Comparison of ENCODE assay signal across 8 cellular contexts in the genomic region with DNA sequence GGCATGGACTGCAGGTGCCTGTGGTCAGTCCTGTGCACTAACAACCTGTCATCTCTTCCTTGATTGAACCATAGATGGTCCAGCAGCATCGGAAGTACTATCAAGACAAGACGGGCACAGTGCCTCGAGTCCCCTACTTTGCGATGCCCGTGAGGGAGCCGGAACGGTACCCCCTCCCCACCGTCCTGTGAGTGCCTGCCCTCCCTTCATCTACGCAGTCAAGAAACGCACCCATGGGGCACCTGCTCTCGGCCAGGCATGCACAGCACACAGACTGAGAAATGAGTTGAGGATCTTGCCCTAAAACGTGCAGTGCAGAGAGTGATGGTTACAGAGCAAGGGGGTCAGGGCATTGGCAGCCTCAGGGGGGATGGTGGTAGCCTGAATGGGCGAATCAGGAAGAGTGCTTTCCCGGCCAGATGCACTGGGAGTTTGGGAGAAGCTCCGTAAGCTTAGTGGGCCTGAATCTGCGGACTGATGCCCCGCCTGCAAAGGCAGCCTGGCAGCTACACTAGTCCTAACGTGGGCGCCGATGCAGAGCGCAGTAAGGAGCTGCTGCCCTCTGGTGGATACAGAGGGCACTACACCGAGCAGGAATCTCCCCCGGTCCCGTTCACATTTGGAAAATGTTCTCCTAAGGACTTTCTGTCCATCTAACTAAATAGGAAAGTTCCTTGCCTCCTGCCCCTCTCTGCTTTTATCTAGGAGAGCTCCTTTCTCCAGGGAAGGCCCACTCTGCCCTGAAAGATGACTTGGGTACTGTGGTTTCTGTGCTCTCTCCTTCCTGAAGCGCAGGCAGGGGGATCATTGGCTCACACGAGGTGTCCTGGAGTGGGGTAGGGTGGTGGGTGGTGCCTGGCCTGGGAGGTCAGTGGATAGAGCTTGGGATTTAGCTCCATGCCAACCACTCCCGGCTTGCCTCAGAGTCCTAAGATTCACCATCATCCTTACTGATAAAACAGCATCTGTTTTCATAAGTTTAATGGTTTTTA.
A peak's percentile ranks its signal among the peaks of the same experiment; 100 is the strongest.
DNase-seq lines count a peak whose midpoint lies in the region; ATAC-seq and TF ChIP-seq lines count a peak whose summit lies in the region.

No MANE protein-coding gene starts in this region.

- H2AK9ac ChIP-seq in IMR-90 (replicated peaks; ENCODE audit: low read depth, low read length, poor library complexity): no peak overlapping the region

- CTCF ChIA-PET in IMR-90 (lab: Yijun Ruan, JAX): interaction anchor here (0.6 to 1.1 kb wide), 6 partner anchors 13 to 167 kb away, joined by 3 to 5 read pairs (median 3); no protein-coding TSS in a partner anchor
- CTCF ChIA-PET in Panc1 (lab: Charles Lee): interaction anchor here (0.9 to 1.6 kb wide), 4 partner anchors 21 to 137 kb away, joined by 4 to 5 read pairs (median 4); no protein-coding TSS in a partner anchor

- TF ChIP-seq CTCF in IMR-90 (conservative IDR thresholded peaks at IDR 0.05; ENCODE audit: low read depth, low read length) (peak; percentile 91), Panc1 (IDR thresholded peaks at IDR 0.05) (peak; percentile 98), thoracic aorta (IDR thresholded peaks at IDR 0.05) (peak; percentile 99)

- H3K27me3 ChIP-seq in IMR-90 (ENCODE audit: control insufficient read depth, insufficient read depth, low read length) (peaks cover 70% of the 10 kb centered on the region), Panc1 (ENCODE audit: control insufficient read depth, insufficient read depth, low read length) (peaks cover 4% of the 10 kb centered on the region), thoracic aorta (replicated peaks; ENCODE audit: insufficient read depth) (no peaks in the 10 kb centered on the region)

- BruUV-seq in IMR-90 (replicated peaks; lab: Mats Ljungman, UMichigan) (no TSS peak), Panc1 (replicated peaks; lab: Mats Ljungman, UMichigan) (no TSS peak)

- no peaks in the 10 kb centered on the region for H3K9me3 ChIP-seq in IMR-90 (ENCODE audit: control insufficient read depth, insufficient read depth, low read length)
- no peaks in the 10 kb centered on the region for H3K9me3 ChIP-seq in Panc1 (ENCODE audit: control insufficient read depth, insufficient read depth, low read depth, low read length)
- H3K9me3 ChIP-seq in thoracic aorta: no peaks in the 10 kb centered on the region

- H3K4me1 ChIP-seq in IMR-90 (ENCODE audit: control insufficient read depth, insufficient read depth, low read length) (no peaks in the 10 kb centered on the region), Panc1 (ENCODE audit: control insufficient read depth, insufficient read depth, low read length) (no peaks in the 10 kb centered on the region; the same call in 1 of the 2 replicates), thoracic aorta (ENCODE audit: control insufficient read depth in 1 of 2, low read depth in 2 of 2) (no peaks in the 10 kb centered on the region)

- no peaks in the 10 kb centered on the region for H3K9me1 ChIP-seq in IMR-90 (ENCODE audit: insufficient read depth, low read length)

- H4K91ac ChIP-seq in IMR-90 (ENCODE audit: insufficient read depth, low read depth, low read length): no peak overlapping the region

- no peaks in the 10 kb centered on the region for H3K79me1 ChIP-seq in IMR-90 (ENCODE audit: low read depth in 1 of 2, low read length in 2 of 2)

- H2AK5ac ChIP-seq in IMR-90 (ENCODE audit: low read depth, low read length): no peak overlapping the region

- no peak for TF ChIP-seq POLR2A in IMR-90 (IDR thresholded peaks at IDR 0.05; ENCODE audit: low read depth, low read length)

- DNase-seq in DMS114 treated with DMSO at 0.1 percent for 48 hours (lab: John Stamatoyannopoulos, UW; ENCODE audit: unreplicated experiment): peak; percentile 60
- peak; percentile 49 for DNase-seq in IMR-90
- DNase-seq in Panc1 (ENCODE audit: low read depth, low spot score): peak; percentile 55
- peak; percentile 72 to 79 for DNase-seq in activated T-cell treated with anti-CD3 and anti-CD28 coated beads, Interleukin-2, amount 50 U/mL, for 48 hours
- DNase-seq in fibroblast of the conjunctiva (ENCODE audit: low read depth): peak; percentile 38
- DNase-seq in nucleus accumbens (lab: John Stamatoyannopoulos, UW): peak in 29 of 56 donors; percentile 7 to 73 (median 30)
- DNase-seq in thoracic aorta (ENCODE audit: low spot score): no peak

- POLR2A ChIA-PET in IMR-90 (lab: Charles Lee; ENCODE audit: unreplicated experiment): no interaction called here
- POLR2A ChIA-PET in Panc1 (lab: Charles Lee): no interaction called here

- H3K14ac ChIP-seq in IMR-90 (replicated peaks; ENCODE audit: low read depth, low read length): no peak overlapping the region

- no peak overlapping the region for H2BK120ac ChIP-seq in IMR-90 (ENCODE audit: low read depth, low read length)

- no peak overlapping the region for H2BK15ac ChIP-seq in IMR-90 (ENCODE audit: low read depth, low read length)

- ATAC-seq in IMR-90 (ENCODE audit: low read depth): peak; percentile 99
- ATAC-seq in Panc1: peak; percentile 89
- ATAC-seq in thoracic aorta (ENCODE audit: insufficient number of reproducible peaks, low FRiP score, low read depth): no peak
- no peak for ATAC-seq in GM18868 (IDR thresholded peaks at IDR 0.05; ENCODE audit: unreplicated experiment)

- H2BK5ac ChIP-seq in IMR-90 (ENCODE audit: low read depth, low read length, poor library complexity, severe bottlenecking): no peak overlapping the region

- H3K23ac ChIP-seq in IMR-90 (ENCODE audit: low read depth, low read length): no peak overlapping the region

- no peak overlapping the region for H4K8ac ChIP-seq in IMR-90 (ENCODE audit: low read depth in 2 of 2, low read length in 2 of 2)

- intact Hi-C loops in IMR-90 (cut with micrococcal nuclease) (loop anchor here (1.0 to 10.0 kb wide), 3 partner anchors 168 to 333 kb away; a partner anchor contains a TSS), Panc1 (cut with micrococcal nuclease; ENCODE audit: unreplicated experiment) (loop anchor here (5.0 to 10.0 kb wide), 2 partner anchors 105 to 173 kb away; a partner anchor contains a TSS)

- H3K4ac ChIP-seq in IMR-90 (ENCODE audit: low read depth, low read length): no peak overlapping the region

- peak overlapping the region; percentile 78 for H2AFZ ChIP-seq in IMR-90 (replicated peaks; ENCODE audit: low read length, poor library complexity)

- H3K4me3 ChIP-seq in IMR-90 (ENCODE audit: insufficient read depth, low read depth, low read length) (no peak overlapping the region), Panc1 (ENCODE audit: low read depth in 2 of 2, low read length in 2 of 2) (no peak overlapping the region), thoracic aorta (no peak overlapping the region)

- WGBS in IMR-90 (ENCODE audit: extremely low coverage in 2 of 2, insufficient read length in 1 of 2), 2 experiments: 5% methylated on average over 8 of the region's 27 CpGs; no CpG with 5 or more reads in 1 of the 2 experiments

- H3K56ac ChIP-seq in IMR-90 (ENCODE audit: extremely low read depth, insufficient read depth, low read length): no peak overlapping the region

- in situ Hi-C loops in IMR-90 (cut with MboI; ENCODE audit: low sequenced_read_pairs) (no loop called here), Panc1 (cut with HindIII; ENCODE audit: low pct_unique_long_range_greater_than_20kb, low sequenced_read_pairs) (no loop called here)

- no peak overlapping the region for H3K9ac ChIP-seq in IMR-90 (ENCODE audit: low read depth, low read length)

- H4K5ac ChIP-seq in IMR-90 (ENCODE audit: low read depth, low read length): no peak overlapping the region

- H3K36me3 ChIP-seq in IMR-90 (ENCODE audit: control insufficient read depth, insufficient read depth, low read length): no peaks in the 10 kb centered on the region
- no peaks in the 10 kb centered on the region for H3K36me3 ChIP-seq in Panc1 (ENCODE audit: control insufficient read depth, insufficient read depth, low read length)
- no peaks in the 10 kb centered on the region for H3K36me3 ChIP-seq in thoracic aorta

- dilution Hi-C loops in IMR-90 (cut with HindIII; ENCODE audit: low sequenced_read_pairs, unreplicated experiment): no loop called here

- no peak overlapping the region for H3K18ac ChIP-seq in IMR-90 (ENCODE audit: low read depth, low read length)

- peak; percentile 85 for TF ChIP-seq RAD21 in IMR-90 (IDR thresholded peaks at IDR 0.05; ENCODE audit: low read length)

- H3K27ac ChIP-seq in IMR-90 (ENCODE audit: insufficient read depth, low read length) (no peak overlapping the region), Panc1 (ENCODE audit: low read length) (no peak overlapping the region), thoracic aorta (no peak overlapping the region)

- no peak overlapping the region for H2BK20ac ChIP-seq in IMR-90 (ENCODE audit: low read depth, low read length)

- H4K20me1 ChIP-seq in IMR-90 (ENCODE audit: insufficient read depth, low read length): no peaks in the 10 kb centered on the region

- no peak overlapping the region for H3K4me2 ChIP-seq in IMR-90 (ENCODE audit: low read depth, low read length)

TF ChIP-seq in IMR-90, 13 proteins besides CTCF, POLR2A, EP300 and RAD21:
- TF ChIP-seq CHD1 (IDR thresholded peaks at IDR 0.05; ENCODE audit: low read depth, low read length) (no peak), SMC3 (IDR thresholded peaks at IDR 0.05; ENCODE audit: low read depth, low read length) (peak; percentile 77), RCOR1 (IDR thresholded peaks at IDR 0.05; ENCODE audit: insufficient replicate concordance, low read length) (no peak), NFE2L2 (IDR thresholded peaks at IDR 0.05; ENCODE audit: low read depth, low read length) (no peak), RFX5 (IDR thresholded peaks at IDR 0.05; ENCODE audit: low read depth, low read length) (no peak), MXI1 (IDR thresholded peaks at IDR 0.05; ENCODE audit: borderline replicate concordance, low read depth, low read length) (no peak)
TF ChIP-seq in IMR-90: peak in this region for 1.

Comparison
In these comparisons a context has a peak if more than half of its experiments do, and no peak if none do; other contexts are left out.
1. ATAC-seq: peak in IMR-90 (single experiment) and Panc1 (single experiment); none in thoracic aorta (single experiment) and GM18868 (single experiment).
2. Peak in every context shown above with its lines, with median percentiles within 50 percentile points of each other: CTCF ChIP-seq.